Comparison of ENCODE assay signal across 22 cellular contexts in genomic region chr16:4572715-4573114, GRCh38. TPM values are rescaled to one million over a fixed set of nuclear protein-coding genes. Genes with fewer than 3 reads are reported as not detected.
DNase-seq lines count a peak whose midpoint lies in the region; ATAC-seq and TF ChIP-seq lines count a peak whose summit lies in the region.
"Had no signal": no experiment of that assay in that cellular context is flagged by ENCODE, and none has a peak within 500 bp of the region (broad histone marks: within the 10 kb centered on the region; RNA-seq: fewer than 3 reads in every experiment).

No MANE protein-coding gene starts in this region.

- H3K36me3 Mint-ChIP-seq in endothelial cell (ENCODE audit: low read depth, unreplicated experiment) = no peaks in the 10 kb centered on the region
- H3K36me3 Mint-ChIP-seq: memory B cell; natural killer cell treated with Interleukin-12 subunit alpha and Interleukin-12 subunit beta and Interleukin-15 and Interleukin-18, amount 100 ng/mL, for 72 hours had no signal

- H3K27ac Mint-ChIP-seq in endothelial cell (ENCODE audit: unreplicated experiment) = peak overlapping the region; percentile 31
- H3K27ac Mint-ChIP-seq: activated CD4-positive, alpha-beta T cell treated with anti-CD3 and anti-CD28 coated beads for 36 hours; activated naive CD8-positive, alpha-beta T cell treated with anti-CD3 and anti-CD28 coated beads, Interleukin-2, amount 50 U/mL, for 24 hours; CD4-positive, alpha-beta T cell; memory B cell; natural killer cell treated with Interleukin-12 subunit alpha and Interleukin-12 subunit beta and Interleukin-15 and Interleukin-18, amount 100 ng/mL, for 72 hours had no signal

- peaks cover 2% of the 10 kb centered on the region for H3K27me3 Mint-ChIP-seq in endothelial cell (ENCODE audit: unreplicated experiment)
- H3K27me3 Mint-ChIP-seq: activated CD4-positive, alpha-beta T cell treated with anti-CD3 and anti-CD28 coated beads for 36 hours; activated naive CD8-positive, alpha-beta T cell treated with anti-CD3 and anti-CD28 coated beads, Interleukin-2, amount 50 U/mL, for 24 hours; CD4-positive, alpha-beta T cell; memory B cell; natural killer cell treated with Interleukin-12 subunit alpha and Interleukin-12 subunit beta and Interleukin-15 and Interleukin-18, amount 100 ng/mL, for 72 hours had no signal

- TF ChIP-seq CTCF in endothelial cell (IDR thresholded peaks at IDR 0.05; ENCODE audit: unreplicated experiment) = no peak

- no peak overlapping the region for H3K4me3 Mint-ChIP-seq in endothelial cell (ENCODE audit: unreplicated experiment)
- H3K4me3 Mint-ChIP-seq: activated CD4-positive, alpha-beta T cell treated with anti-CD3 and anti-CD28 coated beads for 36 hours; activated naive CD8-positive, alpha-beta T cell treated with anti-CD3 and anti-CD28 coated beads, Interleukin-2, amount 50 U/mL, for 24 hours; CD4-positive, alpha-beta T cell; memory B cell; natural killer cell treated with Interleukin-12 subunit alpha and Interleukin-12 subunit beta and Interleukin-15 and Interleukin-18, amount 100 ng/mL, for 72 hours had no signal

- ATAC-seq in HG03432 (IDR thresholded peaks at IDR 0.05; ENCODE audit: unreplicated experiment) (no peak), HG03135 (IDR thresholded peaks at IDR 0.05; ENCODE audit: unreplicated experiment) (no peak), GM21367 (IDR thresholded peaks at IDR 0.05; ENCODE audit: unreplicated experiment) (no peak)
- ATAC-seq: activated CD4-positive, alpha-beta T cell treated with anti-CD3 and anti-CD28 coated beads for 36 hours; activated naive CD8-positive, alpha-beta T cell treated with anti-CD3 and anti-CD28 coated beads, Interleukin-2, amount 50 U/mL, for 24 hours; natural killer cell treated with Interleukin-12 subunit alpha and Interleukin-12 subunit beta and Interleukin-15 and Interleukin-18, amount 100 ng/mL, for 72 hours had no signal

- DNase-seq in AG20443 (ENCODE audit: low spot score) (peak; percentile 9), Kasumi-1 (lab: John Stamatoyannopoulos, UW) (peak; percentile 0 to 1), endothelial cell (ENCODE audit: low spot score) (no peak), middle frontal gyrus (ENCODE audit: extremely low spot score, low spot score) (peak; percentile 26), NAMALWA (ENCODE audit: low spot score) (no peak)
- DNase-seq: activated CD4-positive, alpha-beta T cell treated with anti-CD3 and anti-CD28 coated beads for 36 hours; activated naive CD8-positive, alpha-beta T cell treated with anti-CD3 and anti-CD28 coated beads, Interleukin-2, amount 50 U/mL, for 24 hours; CD4-positive, alpha-beta T cell; erythroblast; glutamatergic neuron; NCI-H2107; NCI-H526; SK-N-SH; thyroid gland had no signal

- no peaks in the 10 kb centered on the region for H3K4me1 Mint-ChIP-seq in endothelial cell (ENCODE audit: unreplicated experiment)
- H3K4me1 Mint-ChIP-seq: activated CD4-positive, alpha-beta T cell treated with anti-CD3 and anti-CD28 coated beads for 36 hours; activated naive CD8-positive, alpha-beta T cell treated with anti-CD3 and anti-CD28 coated beads, Interleukin-2, amount 50 U/mL, for 24 hours had no signal

- H3K9me3 Mint-ChIP-seq in endothelial cell (ENCODE audit: unreplicated experiment) = no peaks in the 10 kb centered on the region
- H3K9me3 Mint-ChIP-seq: activated naive CD8-positive, alpha-beta T cell treated with anti-CD3 and anti-CD28 coated beads, Interleukin-2, amount 50 U/mL, for 24 hours; CD4-positive, alpha-beta T cell; memory B cell; natural killer cell treated with Interleukin-12 subunit alpha and Interleukin-12 subunit beta and Interleukin-15 and Interleukin-18, amount 100 ng/mL, for 72 hours had no signal

RNA-seq across cellular contexts. Expression of gene C16orf96, which starts 16.6 kb away (rescaled TPM):
- total RNA-seq in endothelial cell (ENCODE audit: unreplicated experiment) = 0.54 TPM
- total RNA-seq: bronchial epithelial cell; dermis microvascular lymphatic vessel endothelial cell; MCF 10A; natural killer cell treated with Interleukin-12 subunit alpha and Interleukin-12 subunit beta and Interleukin-15 and Interleukin-18, amount 100 ng/mL, for 72 hours had no signal

RNA-seq across cellular contexts. Expression of gene CDIP1, which starts 34.1 kb away (rescaled TPM):
- 25.6 TPM for total RNA-seq in endothelial cell (ENCODE audit: unreplicated experiment)

RNA-seq across cellular contexts. Expression of gene UBALD1, which starts 42.0 kb away (rescaled TPM):
- total RNA-seq in endothelial cell (ENCODE audit: unreplicated experiment) = 31.0 TPM

RNA-seq across cellular contexts. Expression of gene MGRN1, which starts 51.9 kb away (rescaled TPM):
- total RNA-seq in endothelial cell (ENCODE audit: unreplicated experiment) = 82.5 TPM

Comparison
In these comparisons a context has a peak if more than half of its experiments do, and no peak if none do; other contexts are left out.
1. DNase-seq: peak in AG20443 (single experiment), Kasumi-1 (2 of 2) and middle frontal gyrus (single experiment); none in endothelial cell (single experiment) and NAMALWA (single experiment).